Comparison of ENCODE assay signal across 19 cellular contexts in genomic region chr2:18133310-18133709, GRCh38.
DNase-seq lines count a peak whose midpoint lies in the region; ATAC-seq and TF ChIP-seq lines count a peak whose summit lies in the region.
"Had no signal": no experiment of that assay in that cellular context is flagged by ENCODE, and none has a peak within 500 bp of the region (broad histone marks: within the 10 kb centered on the region; RNA-seq: fewer than 3 reads in every experiment).

No MANE protein-coding gene starts in this region.

- H3K4me3 Mint-ChIP-seq in glutamatergic neuron (ENCODE audit: unreplicated experiment) = peak overlapping the region; percentile 28
- H3K4me3 Mint-ChIP-seq: CD4-positive, alpha-beta memory T cell had no signal

- H3K27ac ChIP-seq in BLaER1 (no peak overlapping the region), KMS-11 (peak overlapping the region; percentile 7; the same call in 1 of the 2 replicates)
- H3K27ac ChIP-seq: 22Rv1 had no signal

- peaks cover 3% of the 10 kb centered on the region for H3K9me3 Mint-ChIP-seq in glutamatergic neuron (ENCODE audit: unreplicated experiment)

- TF ChIP-seq CTCF in KMS-11 (conservative IDR thresholded peaks at IDR 0.05; ENCODE audit: low read depth, low read length) = no peak
- no peak for TF ChIP-seq CTCF in glutamatergic neuron (IDR thresholded peaks at IDR 0.05; ENCODE audit: partially characterized antibody, unreplicated experiment)

- ATAC-seq in GM18907 (IDR thresholded peaks at IDR 0.05; ENCODE audit: unreplicated experiment) = peak; percentile 48

- no peaks in the 10 kb centered on the region for H3K79me2 ChIP-seq in KMS-11 (ENCODE audit: insufficient read depth, low read depth)

- H3K27ac Mint-ChIP-seq in glutamatergic neuron (ENCODE audit: unreplicated experiment) = peak overlapping the region; percentile 36
- H3K27ac Mint-ChIP-seq: CD4-positive, alpha-beta memory T cell had no signal

- peaks cover 8% of the 10 kb centered on the region for H3K4me1 Mint-ChIP-seq in glutamatergic neuron (ENCODE audit: low read depth, unreplicated experiment)

- no peak for DNase-seq in glutamatergic neuron
- no peak for DNase-seq in AG20443 (ENCODE audit: low spot score)
- no peak for DNase-seq in NCI-H2029 treated with DMSO at 0.1 percent for 48 hours (lab: John Stamatoyannopoulos, UW)
- DNase-seq in activated naive CD4-positive, alpha-beta T cell treated with Interleukin-2 at 50 U/mL for 16 hours = no peak
- DNase-seq in activated CD4-positive, alpha-beta T cell treated with anti-CD3 and anti-CD28 coated beads for 1 hour = no peak
- DNase-seq: AML-193; BE2C; C1 segment of cervical spinal cord; Calu3; CD4-positive, alpha-beta memory T cell; COR-L47; DMS53; DMS79 treated with DMSO at 0.1 percent for 48 hours; GF-D8; H7 had no signal

- no peak overlapping the region for H3K9ac ChIP-seq in BLaER1
- no peak overlapping the region for H3K9ac ChIP-seq in KMS-11

- no peak overlapping the region for H2AFZ ChIP-seq in KMS-11 (ENCODE audit: low read depth)

- no peaks in the 10 kb centered on the region for H3K36me3 Mint-ChIP-seq in glutamatergic neuron (ENCODE audit: unreplicated experiment)
- H3K36me3 Mint-ChIP-seq: CD4-positive, alpha-beta memory T cell had no signal

- H3K4me3 ChIP-seq in BLaER1 (no peak overlapping the region), KMS-11 (IDR thresholded peaks at IDR 0.05; ENCODE audit: insufficient read depth, low read depth, low read length) (no peak overlapping the region)

- H3K4me2 ChIP-seq in BLaER1 (peak overlapping the region; percentile 7; the same call in 1 of the 2 replicates), KMS-11 (peak overlapping the region; percentile 49)

- H3K27me3 Mint-ChIP-seq in glutamatergic neuron (ENCODE audit: unreplicated experiment) = no peaks in the 10 kb centered on the region

- H4K20me1 ChIP-seq in BLaER1 = no peaks in the 10 kb centered on the region
- H4K20me1 ChIP-seq in KMS-11 (ENCODE audit: insufficient read depth) = no peaks in the 10 kb centered on the region

- H3K36me3 ChIP-seq in BLaER1 (no peaks in the 10 kb centered on the region), KMS-11 (ENCODE audit: insufficient read depth) (no peaks in the 10 kb centered on the region)
- H3K36me3 ChIP-seq: BE2C had no signal

- peaks cover 14% of the 10 kb centered on the region for H3K4me1 ChIP-seq in BLaER1
- peaks cover 22% of the 10 kb centered on the region for H3K4me1 ChIP-seq in KMS-11 (ENCODE audit: low read depth, poor library complexity, severe bottlenecking)
- H3K4me1 ChIP-seq: BE2C had no signal

- H3K27me3 ChIP-seq in BLaER1 (no peaks in the 10 kb centered on the region), KMS-11 (ENCODE audit: insufficient read depth, low read depth) (no peaks in the 10 kb centered on the region)
- H3K27me3 ChIP-seq: BE2C had no signal

- no peaks in the 10 kb centered on the region for H3K9me3 ChIP-seq in BLaER1
- H3K9me3 ChIP-seq: BE2C had no signal
